Comparison of ENCODE assay signal across 1 cellular context in the genomic region with DNA sequence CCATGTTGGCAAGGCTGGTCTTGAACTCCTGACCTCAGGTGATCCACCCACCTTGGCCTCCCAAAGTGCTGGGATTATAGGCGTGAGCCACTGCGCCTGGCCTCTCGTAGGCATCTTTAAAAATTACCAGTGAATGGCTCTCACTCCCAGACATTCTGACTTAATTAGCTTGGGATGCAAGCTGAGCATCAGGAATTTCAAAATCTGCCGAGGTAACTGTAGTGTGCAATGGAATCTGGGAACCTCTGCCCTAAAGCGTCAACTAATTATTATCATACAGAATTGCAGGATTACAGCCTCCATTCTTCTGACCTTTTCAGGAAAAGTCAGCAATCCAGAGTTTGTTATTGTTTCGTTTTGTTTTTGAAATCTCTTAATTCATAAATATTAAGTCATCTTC.
TF ChIP-seq lines count a peak whose summit lies in the region.

No MANE protein-coding gene starts in this region.

TF ChIP-seq in GM23338, 12 proteins besides CTCF, POLR2A, EP300 and RAD21:
- TF ChIP-seq ZNF114 (CRISPR knock-in tag; IDR thresholded peaks at IDR 0.05), result no peak
- TF ChIP-seq EZH2 (IDR thresholded peaks at IDR 0.05; ENCODE audit: low read depth, unreplicated experiment), result no peak
- TF ChIP-seq CREB1 (CRISPR knock-in tag; IDR thresholded peaks at IDR 0.05; ENCODE audit: low read depth), result no peak
- TF ChIP-seq, protein P1, sequence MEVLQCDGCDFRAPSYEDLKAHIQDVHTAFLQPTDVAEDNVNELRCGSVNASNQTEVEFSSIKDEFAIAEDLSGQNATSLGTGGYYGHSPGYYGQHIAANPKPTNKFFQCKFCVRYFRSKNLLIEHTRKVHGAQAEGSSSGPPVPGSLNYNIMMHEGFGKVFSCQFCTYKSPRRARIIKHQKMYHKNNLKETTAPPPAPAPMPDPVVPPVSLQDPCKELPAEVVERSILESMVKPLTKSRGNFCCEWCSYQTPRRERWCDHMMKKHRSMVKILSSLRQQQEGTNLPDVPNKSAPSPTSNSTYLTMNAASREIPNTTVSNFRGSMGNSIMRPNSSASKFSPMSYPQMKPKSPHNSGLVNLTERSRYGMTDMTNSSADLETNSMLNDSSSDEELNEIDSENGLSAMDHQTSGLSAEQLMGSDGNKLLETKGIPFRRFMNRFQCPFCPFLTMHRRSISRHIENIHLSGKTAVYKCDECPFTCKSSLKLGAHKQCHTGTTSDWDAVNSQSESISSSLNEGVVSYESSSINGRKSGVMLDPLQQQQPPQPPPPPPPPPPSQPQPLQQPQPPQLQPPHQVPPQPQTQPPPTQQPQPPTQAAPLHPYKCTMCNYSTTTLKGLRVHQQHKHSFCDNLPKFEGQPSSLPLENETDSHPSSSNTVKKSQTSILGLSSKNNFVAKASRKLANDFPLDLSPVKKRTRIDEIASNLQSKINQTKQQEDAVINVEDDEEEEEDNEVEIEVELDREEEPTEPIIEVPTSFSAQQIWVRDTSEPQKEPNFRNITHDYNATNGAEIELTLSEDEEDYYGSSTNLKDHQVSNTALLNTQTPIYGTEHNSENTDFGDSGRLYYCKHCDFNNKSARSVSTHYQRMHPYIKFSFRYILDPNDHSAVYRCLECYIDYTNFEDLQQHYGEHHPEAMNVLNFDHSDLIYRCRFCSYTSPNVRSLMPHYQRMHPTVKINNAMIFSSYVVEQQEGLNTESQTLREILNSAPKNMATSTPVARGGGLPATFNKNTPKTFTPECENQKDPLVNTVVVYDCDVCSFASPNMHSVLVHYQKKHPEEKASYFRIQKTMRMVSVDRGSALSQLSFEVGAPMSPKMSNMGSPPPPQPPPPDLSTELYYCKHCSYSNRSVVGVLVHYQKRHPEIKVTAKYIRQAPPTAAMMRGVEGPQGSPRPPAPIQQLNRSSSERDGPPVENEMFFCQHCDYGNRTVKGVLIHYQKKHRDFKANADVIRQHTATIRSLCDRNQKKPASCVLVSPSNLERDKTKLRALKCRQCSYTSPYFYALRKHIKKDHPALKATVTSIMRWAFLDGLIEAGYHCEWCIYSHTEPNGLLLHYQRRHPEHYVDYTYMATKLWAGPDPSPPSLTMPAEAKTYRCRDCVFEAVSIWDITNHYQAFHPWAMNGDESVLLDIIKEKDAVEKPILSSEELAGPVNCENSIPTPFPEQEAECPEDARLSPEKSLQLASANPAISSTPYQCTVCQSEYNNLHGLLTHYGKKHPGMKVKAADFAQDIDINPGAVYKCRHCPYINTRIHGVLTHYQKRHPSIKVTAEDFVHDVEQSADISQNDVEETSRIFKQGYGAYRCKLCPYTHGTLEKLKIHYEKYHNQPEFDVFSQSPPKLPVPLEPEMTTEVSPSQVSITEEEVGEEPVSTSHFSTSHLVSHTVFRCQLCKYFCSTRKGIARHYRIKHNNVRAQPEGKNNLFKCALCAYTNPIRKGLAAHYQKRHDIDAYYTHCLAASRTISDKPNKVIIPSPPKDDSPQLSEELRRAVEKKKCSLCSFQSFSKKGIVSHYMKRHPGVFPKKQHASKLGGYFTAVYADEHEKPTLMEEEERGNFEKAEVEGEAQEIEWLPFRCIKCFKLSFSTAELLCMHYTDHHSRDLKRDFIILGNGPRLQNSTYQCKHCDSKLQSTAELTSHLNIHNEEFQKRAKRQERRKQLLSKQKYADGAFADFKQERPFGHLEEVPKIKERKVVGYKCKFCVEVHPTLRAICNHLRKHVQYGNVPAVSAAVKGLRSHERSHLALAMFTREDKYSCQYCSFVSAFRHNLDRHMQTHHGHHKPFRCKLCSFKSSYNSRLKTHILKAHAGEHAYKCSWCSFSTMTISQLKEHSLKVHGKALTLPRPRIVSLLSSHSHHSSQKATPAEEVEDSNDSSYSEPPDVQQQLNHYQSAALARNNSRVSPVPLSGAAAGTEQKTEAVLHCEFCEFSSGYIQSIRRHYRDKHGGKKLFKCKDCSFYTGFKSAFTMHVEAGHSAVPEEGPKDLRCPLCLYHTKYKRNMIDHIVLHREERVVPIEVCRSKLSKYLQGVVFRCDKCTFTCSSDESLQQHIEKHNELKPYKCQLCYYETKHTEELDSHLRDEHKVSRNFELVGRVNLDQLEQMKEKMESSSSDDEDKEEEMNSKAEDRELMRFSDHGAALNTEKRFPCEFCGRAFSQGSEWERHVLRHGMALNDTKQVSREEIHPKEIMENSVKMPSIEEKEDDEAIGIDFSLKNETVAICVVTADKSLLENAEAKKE (CRISPR knock-in tag; IDR thresholded peaks at IDR 0.05), result no peak
- TF ChIP-seq, protein P2, sequence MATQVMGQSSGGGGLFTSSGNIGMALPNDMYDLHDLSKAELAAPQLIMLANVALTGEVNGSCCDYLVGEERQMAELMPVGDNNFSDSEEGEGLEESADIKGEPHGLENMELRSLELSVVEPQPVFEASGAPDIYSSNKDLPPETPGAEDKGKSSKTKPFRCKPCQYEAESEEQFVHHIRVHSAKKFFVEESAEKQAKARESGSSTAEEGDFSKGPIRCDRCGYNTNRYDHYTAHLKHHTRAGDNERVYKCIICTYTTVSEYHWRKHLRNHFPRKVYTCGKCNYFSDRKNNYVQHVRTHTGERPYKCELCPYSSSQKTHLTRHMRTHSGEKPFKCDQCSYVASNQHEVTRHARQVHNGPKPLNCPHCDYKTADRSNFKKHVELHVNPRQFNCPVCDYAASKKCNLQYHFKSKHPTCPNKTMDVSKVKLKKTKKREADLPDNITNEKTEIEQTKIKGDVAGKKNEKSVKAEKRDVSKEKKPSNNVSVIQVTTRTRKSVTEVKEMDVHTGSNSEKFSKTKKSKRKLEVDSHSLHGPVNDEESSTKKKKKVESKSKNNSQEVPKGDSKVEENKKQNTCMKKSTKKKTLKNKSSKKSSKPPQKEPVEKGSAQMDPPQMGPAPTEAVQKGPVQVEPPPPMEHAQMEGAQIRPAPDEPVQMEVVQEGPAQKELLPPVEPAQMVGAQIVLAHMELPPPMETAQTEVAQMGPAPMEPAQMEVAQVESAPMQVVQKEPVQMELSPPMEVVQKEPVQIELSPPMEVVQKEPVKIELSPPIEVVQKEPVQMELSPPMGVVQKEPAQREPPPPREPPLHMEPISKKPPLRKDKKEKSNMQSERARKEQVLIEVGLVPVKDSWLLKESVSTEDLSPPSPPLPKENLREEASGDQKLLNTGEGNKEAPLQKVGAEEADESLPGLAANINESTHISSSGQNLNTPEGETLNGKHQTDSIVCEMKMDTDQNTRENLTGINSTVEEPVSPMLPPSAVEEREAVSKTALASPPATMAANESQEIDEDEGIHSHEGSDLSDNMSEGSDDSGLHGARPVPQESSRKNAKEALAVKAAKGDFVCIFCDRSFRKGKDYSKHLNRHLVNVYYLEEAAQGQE (IDR thresholded peaks at IDR 0.05; ENCODE audit: unreplicated experiment), result no peak
- TF ChIP-seq POLR2AphosphoS5 (IDR thresholded peaks at IDR 0.05; ENCODE audit: low read depth), result no peak
- TF ChIP-seq, protein P3, sequence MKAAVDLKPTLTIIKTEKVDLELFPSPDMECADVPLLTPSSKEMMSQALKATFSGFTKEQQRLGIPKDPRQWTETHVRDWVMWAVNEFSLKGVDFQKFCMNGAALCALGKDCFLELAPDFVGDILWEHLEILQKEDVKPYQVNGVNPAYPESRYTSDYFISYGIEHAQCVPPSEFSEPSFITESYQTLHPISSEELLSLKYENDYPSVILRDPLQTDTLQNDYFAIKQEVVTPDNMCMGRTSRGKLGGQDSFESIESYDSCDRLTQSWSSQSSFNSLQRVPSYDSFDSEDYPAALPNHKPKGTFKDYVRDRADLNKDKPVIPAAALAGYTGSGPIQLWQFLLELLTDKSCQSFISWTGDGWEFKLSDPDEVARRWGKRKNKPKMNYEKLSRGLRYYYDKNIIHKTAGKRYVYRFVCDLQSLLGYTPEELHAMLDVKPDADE (IDR thresholded peaks at IDR 0.05), result no peak
- TF ChIP-seq ZNF331 (CRISPR knock-in tag; IDR thresholded peaks at IDR 0.05; ENCODE audit: low read depth), result no peak
- TF ChIP-seq JUNB (IDR thresholded peaks at IDR 0.05; ENCODE audit: unreplicated experiment), result no peak
- no peak for TF ChIP-seq EZH2phosphoT487 (IDR thresholded peaks at IDR 0.05; ENCODE audit: unreplicated experiment)
- TF ChIP-seq NANOG (IDR thresholded peaks at IDR 0.05; ENCODE audit: borderline replicate concordance), result no peak
